In genomic region chr6:33670086-33670660, GRCh38 we compare ENCODE assay signal across 22 cellular contexts. TPM values are rescaled to one million over a fixed set of nuclear protein-coding genes. Genes with fewer than 3 reads are reported as not detected.
A peak's percentile ranks its signal among the peaks of the same experiment; 100 is the strongest.
DNase-seq lines count a peak whose midpoint lies in the region; FAIRE-seq and TF ChIP-seq lines count a peak whose summit lies in the region.
"Had no signal": no experiment of that assay in that cellular context is flagged by ENCODE, and none has a peak within 500 bp of the region (broad histone marks: within the 10 kb centered on the region; RNA-seq: fewer than 3 reads in every experiment).

No MANE protein-coding gene starts in this region.

- POLR2A ChIA-PET in RWPE1 (lab: Yijun Ruan, JAX; ENCODE audit: low non-redundant PET) = no interaction called here

- FAIRE-seq in GM12891 (lab: Jason Lieb, UNC) = peak; percentile 41
- FAIRE-seq: GM19239, H1 had no signal

- CTCF ChIA-PET in RWPE1 (lab: Yijun Ruan, JAX) = no interaction called here

- TF ChIP-seq POLR2A in GM12891 (IDR thresholded peaks at IDR 0.05; ENCODE audit: low read depth, low read length) (no peak), suprapubic skin (IDR thresholded peaks at IDR 0.05) (no peak), tibial nerve (IDR thresholded peaks at IDR 0.05) (no peak)

- WGBS in suprapubic skin = 89% methylated on average over 20 of the region's 21 CpGs
- 86 to 94% methylated on average over 21 of the region's 21 CpGs for WGBS in tibial nerve, 2 donors

- peak overlapping the region; percentile 87 for H3K27ac ChIP-seq in RWPE1
- H3K27ac ChIP-seq in epithelial cell of prostate = peak overlapping the region; percentile 73
- peak overlapping the region; percentile 33 for H3K27ac ChIP-seq in suprapubic skin
- no peak overlapping the region for H3K27ac ChIP-seq in tibial nerve
- H3K27ac ChIP-seq: SK-N-MC had no signal

- TF ChIP-seq EP300 in suprapubic skin (IDR thresholded peaks at IDR 0.05) = no peak
- no peak for TF ChIP-seq EP300 in tibial nerve (IDR thresholded peaks at IDR 0.05)

- no peaks in the 10 kb centered on the region for H3K27me3 ChIP-seq in suprapubic skin
- H3K27me3 ChIP-seq in tibial nerve = no peaks in the 10 kb centered on the region

- no peaks in the 10 kb centered on the region for H3K9me3 ChIP-seq in suprapubic skin
- no peaks in the 10 kb centered on the region for H3K9me3 ChIP-seq in tibial nerve

- H3K4me3 ChIP-seq in suprapubic skin (no peak overlapping the region), tibial nerve (no peak overlapping the region)
- H3K4me3 ChIP-seq: SK-N-MC had no signal

- H3K36me3 ChIP-seq in suprapubic skin (peaks cover 95% of the 10 kb centered on the region), tibial nerve (peaks cover 2 to 90% (median 27%) of the 10 kb centered on the region in 3 donors)

- H3K4me1 ChIP-seq in suprapubic skin (peaks cover 7% of the 10 kb centered on the region), tibial nerve (peaks cover 0 to 27% (median 0%) of the 10 kb centered on the region in 4 donors)

- DNase-seq in GM12891 (ENCODE audit: insufficient read length, low spot score) (no peak), RWPE1 (ENCODE audit: low spot score) (no peak), epithelial cell of prostate (ENCODE audit: low read depth, low spot score) (no peak), suprapubic skin (ENCODE audit: low spot score in 2 of 2) (no peak), tibial nerve (ENCODE audit: low spot score in 2 of 2) (no peak), NCI-H1694 (lab: John Stamatoyannopoulos, UW) (no peak)
- DNase-seq in stimulated activated CD4-positive, alpha-beta T cell treated with anti-CD3 and anti-CD28 coated beads, Interleukin-1b, Interleukin-23, amount 100 ng/mL, for 48 hours = no peak
- DNase-seq: CD8-positive, alpha-beta T cell; DMS79 treated with DMSO at 0.1 percent for 48 hours; HCEC 1CT; NCI-H1092; NCI-H1417 treated with DMSO at 0.1 percent for 48 hours; NCI-H187; NCI-H2081 treated with DMSO at 0.1 percent for 48 hours; NCI-H2171; NCI-H226; NCI-H510A; NCI-H69; SIG-M5 had no signal

- TF ChIP-seq CTCF in RWPE1 (conservative IDR thresholded peaks at IDR 0.05; ENCODE audit: low read depth) (no peak), suprapubic skin (IDR thresholded peaks at IDR 0.05) (no peak), tibial nerve (IDR thresholded peaks at IDR 0.05) (no peak)

TF ChIP-seq in GM12891, 5 proteins besides CTCF, POLR2A, EP300 and RAD21:
- TF ChIP-seq POU2F2 (IDR thresholded peaks at IDR 0.05; ENCODE audit: low read depth, low read length) = no peak
- TF ChIP-seq SPI1 (IDR thresholded peaks at IDR 0.05; ENCODE audit: low read depth, low read length) = no peak
- no peak for TF ChIP-seq TAF1 (IDR thresholded peaks at IDR 0.05; ENCODE audit: low read depth, low read length)
- no peak for TF ChIP-seq POLR2AphosphoS5 (IDR thresholded peaks at IDR 0.05; ENCODE audit: low read depth, low read length)
- no peak for TF ChIP-seq PAX5 (IDR thresholded peaks at IDR 0.05; ENCODE audit: insufficient read depth, low read length, severe bottlenecking)

RNA-seq across cellular contexts. Expression of gene UQCC2, which starts 41.3 kb away (rescaled TPM):
- polyA plus RNA-seq in GM12891 (2012; ENCODE audit: low read depth, missing spikeins) = 100 TPM
- total RNA-seq in suprapubic skin (10 to 100 TPM; 11.3 to 39.4 (median 21.7) TPM), tibial nerve (10 to 100 TPM; 14.5 to 29.7 (median 23.4) TPM)

RNA-seq across cellular contexts. Expression of gene ITPR3, which starts 49.1 kb away (rescaled TPM):
- polyA plus RNA-seq in GM12891 (2012; ENCODE audit: low read depth, missing spikeins) = 8.5 TPM
- total RNA-seq in suprapubic skin (100 to 1,000 TPM; 174 to 206 (median 199) TPM), tibial nerve (100 to 1,000 TPM in 2 of 4 donors, 10 to 100 TPM in 2; 76.8 to 101 (median 93.9) TPM)

Comparison
In these comparisons a context has a peak if more than half of its experiments do, and no peak if none do; other contexts are left out.
1. H3K27ac ChIP-seq: peak in RWPE1 (single experiment), epithelial cell of prostate (single experiment) and suprapubic skin (single experiment); none in tibial nerve (0 of 4).